In the genomic region with DNA sequence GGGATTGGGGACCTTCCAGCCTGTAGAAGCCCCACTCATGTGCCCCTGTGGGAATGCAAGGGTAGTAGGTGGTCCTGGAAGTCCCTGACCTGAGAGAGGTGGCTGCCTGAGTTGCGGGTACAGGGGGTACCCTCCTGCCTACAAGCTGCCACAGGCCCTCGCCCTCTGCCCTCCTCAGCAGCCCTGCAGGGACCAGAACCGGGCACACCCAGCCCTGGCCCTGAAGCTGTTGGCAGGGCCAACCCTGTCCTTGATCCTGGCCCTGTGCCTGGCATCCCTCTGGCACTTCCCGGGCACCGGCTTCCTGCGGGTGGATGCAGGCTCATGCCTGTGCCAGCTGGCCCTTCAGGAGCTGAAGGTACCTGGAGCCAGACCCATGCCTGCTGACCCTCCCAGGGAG, we compare ENCODE assay signal across 1 cellular context.
TF ChIP-seq lines count a peak whose summit lies in the region.

No MANE protein-coding gene starts in this region.

TF ChIP-seq in IMR-90, 13 proteins besides CTCF, POLR2A, EP300 and RAD21 (continued from another document):
- TF ChIP-seq, protein P1, sequence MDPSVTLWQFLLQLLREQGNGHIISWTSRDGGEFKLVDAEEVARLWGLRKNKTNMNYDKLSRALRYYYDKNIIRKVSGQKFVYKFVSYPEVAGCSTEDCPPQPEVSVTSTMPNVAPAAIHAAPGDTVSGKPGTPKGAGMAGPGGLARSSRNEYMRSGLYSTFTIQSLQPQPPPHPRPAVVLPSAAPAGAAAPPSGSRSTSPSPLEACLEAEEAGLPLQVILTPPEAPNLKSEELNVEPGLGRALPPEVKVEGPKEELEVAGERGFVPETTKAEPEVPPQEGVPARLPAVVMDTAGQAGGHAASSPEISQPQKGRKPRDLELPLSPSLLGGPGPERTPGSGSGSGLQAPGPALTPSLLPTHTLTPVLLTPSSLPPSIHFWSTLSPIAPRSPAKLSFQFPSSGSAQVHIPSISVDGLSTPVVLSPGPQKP (IDR thresholded peaks at IDR 0.05; ENCODE audit: borderline replicate concordance, low read depth, low read length): no peak
- TF ChIP-seq CEBPB (IDR thresholded peaks at IDR 0.05; ENCODE audit: low read depth, low read length) (no peak), MXI1 (IDR thresholded peaks at IDR 0.05; ENCODE audit: borderline replicate concordance, low read depth, low read length) (no peak), RCOR1 (IDR thresholded peaks at IDR 0.05; ENCODE audit: insufficient replicate concordance, low read length) (no peak), RFX5 (IDR thresholded peaks at IDR 0.05; ENCODE audit: low read depth, low read length) (no peak), FOS (IDR thresholded peaks at IDR 0.05; ENCODE audit: low read depth, low read length) (no peak), SMC3 (IDR thresholded peaks at IDR 0.05; ENCODE audit: low read depth, low read length) (no peak), BHLHE40 (IDR thresholded peaks at IDR 0.05; ENCODE audit: low read depth, low read length) (no peak)
